ENCODE assay signal across 1 cellular context in genomic region chr2:64652231-64653173, GRCh38.
TF ChIP-seq lines count a peak whose summit lies in the region.

No MANE protein-coding gene starts in this region.

TF ChIP-seq in WTC11, 78 proteins besides CTCF, POLR2A, EP300 and RAD21 (continued from another document):
- TF ChIP-seq ZNF425 (CRISPR knock-in tag; conservative IDR thresholded peaks at IDR 0.05) (no peak), TEAD1 (CRISPR knock-in tag; IDR thresholded peaks at IDR 0.05) (no peak)
